Comparison of ENCODE assay signal across 10 cellular contexts in the genomic region with DNA sequence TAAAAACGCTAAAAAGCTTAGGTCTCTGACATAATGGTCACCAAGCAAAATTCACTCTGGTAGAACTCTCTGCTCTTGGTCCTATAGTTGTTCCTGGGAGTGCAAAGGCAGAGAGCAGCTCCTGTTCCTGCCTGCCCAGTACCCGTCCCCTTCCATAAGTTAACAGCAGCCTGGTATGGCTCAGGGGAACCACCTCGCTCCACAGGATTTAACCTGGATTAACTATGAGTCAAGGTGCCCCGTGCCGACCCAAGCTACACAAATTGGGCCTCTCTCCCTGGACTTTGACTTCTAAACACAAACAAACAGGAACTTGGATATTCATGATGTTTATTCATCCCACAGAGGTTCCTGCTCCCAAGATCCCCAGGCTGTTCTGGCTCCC. TPM values are rescaled to one million over a fixed set of nuclear protein-coding genes. Genes with fewer than 3 reads are reported as not detected.
DNase-seq lines count a peak whose midpoint lies in the region; ATAC-seq, FAIRE-seq and TF ChIP-seq lines count a peak whose summit lies in the region.
"Had no signal": no experiment of that assay in that cellular context is flagged by ENCODE, and none has a peak within 500 bp of the region (broad histone marks: within the 10 kb centered on the region; RNA-seq: fewer than 3 reads in every experiment).

No MANE protein-coding gene starts in this region.

- TF ChIP-seq CTCF in HFFc6 (IDR thresholded peaks at IDR 0.05) (no peak), MCF 10A (IDR thresholded peaks at IDR 0.05; ENCODE audit: unreplicated experiment) (no peak)

- peak; percentile 72 for ATAC-seq in left colon
- ATAC-seq in stimulated activated effector memory CD8-positive, alpha-beta T cell treated with anti-CD3 and anti-CD28 coated beads, Interleukin-12 subunit alpha, Interleukin-12 subunit beta, amount 100 ng/mL, for 72 hours = no peak
- ATAC-seq in GM19463 (IDR thresholded peaks at IDR 0.05; ENCODE audit: unreplicated experiment) = no peak
- ATAC-seq in GM21367 (IDR thresholded peaks at IDR 0.05; ENCODE audit: unreplicated experiment) = no peak
- ATAC-seq: natural killer cell had no signal

- H3K27me3 Mint-ChIP-seq in HFFc6 (ENCODE audit: insufficient read depth) = no peaks in the 10 kb centered on the region; the same call in none of the 2 replicates
- no peaks in the 10 kb centered on the region for H3K27me3 Mint-ChIP-seq in MCF 10A (ENCODE audit: insufficient read depth, unreplicated experiment)

- H3K9me3 Mint-ChIP-seq in HFFc6 = peaks cover 4% of the 10 kb centered on the region; the same call in 1 of the 2 replicates
- H3K9me3 Mint-ChIP-seq in MCF 10A (ENCODE audit: unreplicated experiment) = peaks cover 6% of the 10 kb centered on the region
- H3K9me3 Mint-ChIP-seq in stimulated activated effector memory CD8-positive, alpha-beta T cell treated with anti-CD3 and anti-CD28 coated beads, Interleukin-12 subunit alpha, Interleukin-12 subunit beta, amount 100 ng/mL, for 72 hours = peaks cover 3% of the 10 kb centered on the region

- H3K4me3 Mint-ChIP-seq in HFFc6 = peak overlapping the region; percentile 29; the same call in 1 of the 2 replicates
- H3K4me3 Mint-ChIP-seq in MCF 10A (ENCODE audit: unreplicated experiment) = peak overlapping the region; percentile 30
- no peak overlapping the region for H3K4me3 Mint-ChIP-seq in stimulated activated effector memory CD8-positive, alpha-beta T cell treated with anti-CD3 and anti-CD28 coated beads, Interleukin-12 subunit alpha, Interleukin-12 subunit beta, amount 100 ng/mL, for 72 hours
- H3K4me3 Mint-ChIP-seq: natural killer cell had no signal

- TSS peak; percentile 90 for BruUV-seq in MCF 10A (replicated peaks; lab: Mats Ljungman, UMichigan)

- POLR2A ChIA-PET in MCF 10A (lab: Yijun Ruan, JAX) = interaction anchor here (0.6 to 4.8 kb wide), 17 partner anchors 9 to 957 kb away, joined by 3 to 61 read pairs (median 5); partner anchors contain the start of genes ELP6, PTPN23 and SCAP

- DNase-seq in HFFc6 (no peak), MCF 10A (ENCODE audit: unreplicated experiment) (peak; percentile 69), left colon (peak; percentile 48 to 73), occipital lobe (lab: John Stamatoyannopoulos, UW) (no peak), GM12892 (ENCODE audit: insufficient read length) (no peak)
- no peak for DNase-seq in stimulated activated effector memory CD8-positive, alpha-beta T cell treated with anti-CD3 and anti-CD28 coated beads, Interleukin-12 subunit alpha, Interleukin-12 subunit beta, amount 100 ng/mL, for 72 hours (ENCODE audit: low spot score in 2 of 2)
- DNase-seq: natural killer cell, NCI-H1417 had no signal

- intact Hi-C loops in MCF 10A (cut with micrococcal nuclease) = loop anchor here (5.0 kb wide), 1 partner anchor 34 kb away; the partner anchor contains the start of gene SCAP
- intact Hi-C loops in left colon (cut with DNase I, micrococcal nuclease) = no loop called here

- peaks cover 7% of the 10 kb centered on the region for H3K36me3 Mint-ChIP-seq in HFFc6 (ENCODE audit: low read depth)
- peaks cover 48% of the 10 kb centered on the region for H3K36me3 Mint-ChIP-seq in MCF 10A (ENCODE audit: insufficient read depth, unreplicated experiment)
- peaks cover 49% of the 10 kb centered on the region for H3K36me3 Mint-ChIP-seq in stimulated activated effector memory CD8-positive, alpha-beta T cell treated with anti-CD3 and anti-CD28 coated beads, Interleukin-12 subunit alpha, Interleukin-12 subunit beta, amount 100 ng/mL, for 72 hours
- H3K36me3 Mint-ChIP-seq: natural killer cell had no signal

- H3K4me1 Mint-ChIP-seq in HFFc6 (ENCODE audit: low read depth) (peaks cover 21% of the 10 kb centered on the region), MCF 10A (ENCODE audit: insufficient read depth, unreplicated experiment) (peaks cover 21% of the 10 kb centered on the region)
- H3K4me1 Mint-ChIP-seq in stimulated activated effector memory CD8-positive, alpha-beta T cell treated with anti-CD3 and anti-CD28 coated beads, Interleukin-12 subunit alpha, Interleukin-12 subunit beta, amount 100 ng/mL, for 72 hours = peaks cover 18% of the 10 kb centered on the region

- no peak for TF ChIP-seq POLR2A in GM12892 (IDR thresholded peaks at IDR 0.05; ENCODE audit: low read depth, low read length)

- CTCF ChIA-PET in MCF 10A (lab: Yijun Ruan, JAX) = interaction anchor here (0.6 to 3.3 kb wide), 10 partner anchors 9 to 763 kb away, joined by 3 to 17 read pairs (median 4); partner anchors contain the start of gene SCAP

- no peak for FAIRE-seq in GM12892 (lab: Jason Lieb, UNC)

- H3K27ac Mint-ChIP-seq in HFFc6 = peak overlapping the region; percentile 82
- peak overlapping the region; percentile 98 for H3K27ac Mint-ChIP-seq in MCF 10A (ENCODE audit: low read depth, unreplicated experiment)
- H3K27ac Mint-ChIP-seq in stimulated activated effector memory CD8-positive, alpha-beta T cell treated with anti-CD3 and anti-CD28 coated beads, Interleukin-12 subunit alpha, Interleukin-12 subunit beta, amount 100 ng/mL, for 72 hours = peak overlapping the region; percentile 76

RNA-seq across cellular contexts. Expression of gene SCAP, which starts 32.1 kb away (rescaled TPM):
- total RNA-seq in HFFc6 (2021; fragmentation: NEBNext Ultra II Directional; extraction: Animal tissue kit (Norgen Biotek cat#: 25700)) = 10 to 100 TPM; 48.3 to 63.3 (median 54.9) TPM
- total RNA-seq in MCF 10A (2022) (84.3 and 87.8 TPM in 2 replicates), left colon (100 to 1,000 TPM; 118 to 123 TPM), occipital lobe (82.0 TPM)
- 18.5 TPM for polyA plus RNA-seq in GM12892 (2012; ENCODE audit: missing spikeins)

Comparison
In these comparisons a context has a peak if more than half of its experiments do, and no peak if none do; other contexts are left out.
1. DNase-seq: peak in MCF 10A (single experiment) and left colon (2 of 2); none in HFFc6 (single experiment), stimulated activated effector memory CD8-positive, alpha-beta T cell treated with anti-CD3 and anti-CD28 coated beads, Interleukin-12 subunit alpha, Interleukin-12 subunit beta, amount 100 ng/mL, for 72 hours (0 of 2), occipital lobe (single experiment) and GM12892 (single experiment).
2. Peak in every context shown above with its lines, with median percentiles within 50 percentile points of each other: H3K27ac Mint-ChIP-seq.